ENCODE assay signal across 9 cellular contexts in genomic region chr7:106110238-106110560, GRCh38. TPM values are rescaled to one million over a fixed set of nuclear protein-coding genes. Genes with fewer than 3 reads are reported as not detected.
A peak's percentile ranks its signal among the peaks of the same experiment; 100 is the strongest.
DNase-seq lines count a peak whose midpoint lies in the region; ATAC-seq and TF ChIP-seq lines count a peak whose summit lies in the region.
"Had no signal": no experiment of that assay in that cellular context is flagged by ENCODE, and none has a peak within 500 bp of the region (broad histone marks: within the 10 kb centered on the region; RNA-seq: fewer than 3 reads in every experiment).

No MANE protein-coding gene starts in this region.

- peaks cover 48% of the 10 kb centered on the region for H3K4me1 Mint-ChIP-seq in activated CD8-positive, alpha-beta memory T cell treated with anti-CD3 and anti-CD28 coated beads, Interleukin-2, amount 10 ng/mL, durations not matched to agents 7 days and 5 days

- ATAC-seq in activated CD8-positive, alpha-beta memory T cell treated with anti-CD3 and anti-CD28 coated beads, Interleukin-2, amount 10 ng/mL, durations not matched to agents 7 days and 5 days, result no peak
- ATAC-seq in RWPE2 (ENCODE audit: low read depth), result no peak
- no peak for ATAC-seq in gastroesophageal sphincter
- no peak for ATAC-seq in GM18867 (IDR thresholded peaks at IDR 0.05; ENCODE audit: unreplicated experiment)

- H3K27ac ChIP-seq in RWPE2 (ENCODE audit: poor library complexity, severe bottlenecking), result peak overlapping the region; percentile 76
- H3K27ac ChIP-seq in gastroesophageal sphincter, result peak overlapping the region in 3 of 4 donors; percentile 97 to 99 (median 98)
- peak overlapping the region in 3 of 5 donors; percentile 98 to 99 (median 99) for H3K27ac ChIP-seq in stomach

- TF ChIP-seq CTCF in RWPE2 (IDR thresholded peaks at IDR 0.05; ENCODE audit: poor library complexity, severe bottlenecking) (no peak), gastroesophageal sphincter (IDR thresholded peaks at IDR 0.05) (no peak), stomach (IDR thresholded peaks at IDR 0.05) (no peak)

- peaks cover 9% of the 10 kb centered on the region for H3K36me3 Mint-ChIP-seq in activated CD8-positive, alpha-beta memory T cell treated with anti-CD3 and anti-CD28 coated beads, Interleukin-2, amount 10 ng/mL, durations not matched to agents 7 days and 5 days

- CTCF ChIA-PET in activated CD8-positive, alpha-beta memory T cell treated with anti-CD3 and anti-CD28 coated beads, Interleukin-2, amount 10 ng/mL, durations not matched to agents 7 days and 5 days (lab: Charles Lee), result interaction anchor here (1.1 to 5.2 kb wide), 3 partner anchors 38 to 67 kb away, joined by 3 to 30 read pairs (median 4); no protein-coding TSS in a partner anchor

- no peak for DNase-seq in activated CD8-positive, alpha-beta memory T cell treated with anti-CD3 and anti-CD28 coated beads, Interleukin-2, amount 10 ng/mL, durations not matched to agents 7 days and 5 days
- DNase-seq in activated CD8-positive, alpha-beta memory T cell treated with anti-CD3 and anti-CD28 coated beads for 24 hours, result no peak
- DNase-seq in RWPE2 (ENCODE audit: low spot score) (no peak), stomach (no peak), NCI-H1105 treated with DMSO at 0.1 percent for 48 hours (lab: John Stamatoyannopoulos, UW) (no peak), NCI-H524 (lab: John Stamatoyannopoulos, UW) (no peak)
- DNase-seq: anterior cingulate cortex had no signal

- H3K4me1 ChIP-seq in RWPE2 (ENCODE audit: insufficient read depth, poor library complexity, severe bottlenecking), result peaks cover 22% of the 10 kb centered on the region
- H3K4me1 ChIP-seq in gastroesophageal sphincter, result peaks cover 5 to 75% (median 18%) of the 10 kb centered on the region in 3 donors
- H3K4me1 ChIP-seq in stomach, result peaks cover 33 to 61% (median 51%) of the 10 kb centered on the region in 4 donors

- H3K27ac Mint-ChIP-seq in activated CD8-positive, alpha-beta memory T cell treated with anti-CD3 and anti-CD28 coated beads, Interleukin-2, amount 10 ng/mL, durations not matched to agents 7 days and 5 days, result no peak overlapping the region

- H3K4me3 Mint-ChIP-seq in activated CD8-positive, alpha-beta memory T cell treated with anti-CD3 and anti-CD28 coated beads, Interleukin-2, amount 10 ng/mL, durations not matched to agents 7 days and 5 days, result peak overlapping the region; percentile 20

- H3K9me3 ChIP-seq in RWPE2 (ENCODE audit: severe bottlenecking) (no peaks in the 10 kb centered on the region), gastroesophageal sphincter (no peaks in the 10 kb centered on the region), stomach (no peaks in the 10 kb centered on the region)

- H3K4me3 ChIP-seq in RWPE2 (ENCODE audit: severe bottlenecking) (peak overlapping the region; percentile 93), gastroesophageal sphincter (peak overlapping the region; percentile 76 to 79), stomach (peak overlapping the region; percentile 54 to 81 (median 70))

- no peaks in the 10 kb centered on the region for H3K9me3 Mint-ChIP-seq in activated CD8-positive, alpha-beta memory T cell treated with anti-CD3 and anti-CD28 coated beads, Interleukin-2, amount 10 ng/mL, durations not matched to agents 7 days and 5 days (ENCODE audit: low read depth)

- TF ChIP-seq EP300 in gastroesophageal sphincter (IDR thresholded peaks at IDR 0.05) (no peak), stomach (IDR thresholded peaks at IDR 0.05) (no peak)

- peaks cover 39% of the 10 kb centered on the region for H3K36me3 ChIP-seq in RWPE2 (ENCODE audit: low read depth)
- H3K36me3 ChIP-seq in gastroesophageal sphincter, result peaks cover 0 to 3% of the 10 kb centered on the region in 2 donors
- peaks cover 0 to 7% (median 3%) of the 10 kb centered on the region in 4 donors for H3K36me3 ChIP-seq in stomach

- peaks cover 24% of the 10 kb centered on the region for H3K27me3 Mint-ChIP-seq in activated CD8-positive, alpha-beta memory T cell treated with anti-CD3 and anti-CD28 coated beads, Interleukin-2, amount 10 ng/mL, durations not matched to agents 7 days and 5 days

- TF ChIP-seq POLR2A in gastroesophageal sphincter (IDR thresholded peaks at IDR 0.05), result no peak
- no peak for TF ChIP-seq POLR2A in stomach (IDR thresholded peaks at IDR 0.05)

- no peaks in the 10 kb centered on the region for H3K27me3 ChIP-seq in RWPE2 (ENCODE audit: insufficient read depth, poor library complexity, severe bottlenecking)
- no peaks in the 10 kb centered on the region for H3K27me3 ChIP-seq in gastroesophageal sphincter
- H3K27me3 ChIP-seq in stomach, result no peaks in the 10 kb centered on the region

- intact Hi-C loops in stomach (cut with DNase I; ENCODE audit: low total_unique reads), result loop anchor here (10.0 kb wide), 1 partner anchor 45 kb away; no protein-coding TSS in a partner anchor

RNA-seq across cellular contexts. Expression of gene SYPL1, which starts 1.9 kb away (rescaled TPM):
- 10 to 100 TPM; 21.9 to 24.1 TPM for total RNA-seq in activated CD8-positive, alpha-beta memory T cell treated with anti-CD3 and anti-CD28 coated beads, Interleukin-2, amount 10 ng/mL, durations not matched to agents 7 days and 5 days
- total RNA-seq in gastroesophageal sphincter (100 to 1,000 TPM in 1 of 4 donors, 10 to 100 TPM in 3; 80.0 to 132 (median 93.2) TPM), stomach (100 to 1,000 TPM in 3 of 5 donors, 10 to 100 TPM in 1, 1 to 10 TPM in 1; 5.2 to 157 (median 103) TPM)
- polyA plus RNA-seq in stomach, result 10 to 100 TPM; 42.2 to 80.0 (median 49.9) TPM
